In genomic region chr4:178553201-178553600, GRCh38 we compare ENCODE assay signal across 16 cellular contexts.
DNase-seq lines count a peak whose midpoint lies in the region; ATAC-seq and TF ChIP-seq lines count a peak whose summit lies in the region.
"Had no signal": no experiment of that assay in that cellular context is flagged by ENCODE, and none has a peak within 500 bp of the region (broad histone marks: within the 10 kb centered on the region; RNA-seq: fewer than 3 reads in every experiment).

No MANE protein-coding gene starts in this region.

- in situ Hi-C loops in G401 (cut with HindIII; ENCODE audit: low sequenced_read_pairs): no loop called here

- no peak for TF ChIP-seq EP300 in tibial nerve (IDR thresholded peaks at IDR 0.05)

- H3K9me3 ChIP-seq in tibial nerve: no peaks in the 10 kb centered on the region
- H3K9me3 ChIP-seq: A549, BLaER1, Caco-2 had no signal

- no peaks in the 10 kb centered on the region for H3K27me3 ChIP-seq in tibial nerve
- H3K27me3 ChIP-seq: BLaER1 had no signal

- no peak for ATAC-seq in HG03139 (IDR thresholded peaks at IDR 0.05; ENCODE audit: unreplicated experiment)
- ATAC-seq: A549, HepG2 had no signal

- H3K36me3 ChIP-seq in tibial nerve: no peaks in the 10 kb centered on the region
- H3K36me3 ChIP-seq: BLaER1 had no signal

- TF ChIP-seq CTCF in tibial nerve (IDR thresholded peaks at IDR 0.05): no peak

- no peaks in the 10 kb centered on the region for H3K4me1 ChIP-seq in tibial nerve
- H3K4me1 ChIP-seq: A549, BLaER1, Caco-2 had no signal

- H3K4me3 ChIP-seq in tibial nerve: no peak overlapping the region
- H3K4me3 ChIP-seq: A549, BLaER1 had no signal

- H3K27ac ChIP-seq in tibial nerve: no peak overlapping the region
- H3K27ac ChIP-seq: A549, BLaER1 had no signal

- DNase-seq in G401 (ENCODE audit: low spot score): peak; percentile 19
- peak; percentile 41 for DNase-seq in NCI-H69 (lab: John Stamatoyannopoulos, UW)
- peak; percentile 69 for DNase-seq in globus pallidus (ENCODE audit: low spot score)
- peak; percentile 34 for DNase-seq in putamen (ENCODE audit: low spot score)
- DNase-seq in activated CD4-positive, alpha-beta T cell treated with anti-CD3 and anti-CD28 coated beads, Interleukin-2, amount 50 U/mL, for 48 hours: no peak
- no peak for DNase-seq in tibial nerve (ENCODE audit: low spot score in 2 of 2)
- DNase-seq: Caco-2; CD8-positive, alpha-beta memory T cell; DMS79 treated with DMSO at 0.1 percent for 48 hours; GF-D8; HCEC 1CT; HFFc6 had no signal

- WGBS in tibial nerve, 2 donors: 26 to 43% methylated on average over 1 of the region's 1 CpG

- no peak for TF ChIP-seq POLR2A in tibial nerve (IDR thresholded peaks at IDR 0.05)

Comparison
In these comparisons a context has a peak if more than half of its experiments do, and no peak if none do; other contexts are left out.
1. DNase-seq: peak in G401 (single experiment), NCI-H69 (single experiment), globus pallidus (single experiment) and putamen (single experiment); none in activated CD4-positive, alpha-beta T cell treated with anti-CD3 and anti-CD28 coated beads, Interleukin-2, amount 50 U/mL, for 48 hours (0 of 2) and tibial nerve (0 of 2).